Comparison of ENCODE assay signal across 12 cellular contexts in the genomic region with DNA sequence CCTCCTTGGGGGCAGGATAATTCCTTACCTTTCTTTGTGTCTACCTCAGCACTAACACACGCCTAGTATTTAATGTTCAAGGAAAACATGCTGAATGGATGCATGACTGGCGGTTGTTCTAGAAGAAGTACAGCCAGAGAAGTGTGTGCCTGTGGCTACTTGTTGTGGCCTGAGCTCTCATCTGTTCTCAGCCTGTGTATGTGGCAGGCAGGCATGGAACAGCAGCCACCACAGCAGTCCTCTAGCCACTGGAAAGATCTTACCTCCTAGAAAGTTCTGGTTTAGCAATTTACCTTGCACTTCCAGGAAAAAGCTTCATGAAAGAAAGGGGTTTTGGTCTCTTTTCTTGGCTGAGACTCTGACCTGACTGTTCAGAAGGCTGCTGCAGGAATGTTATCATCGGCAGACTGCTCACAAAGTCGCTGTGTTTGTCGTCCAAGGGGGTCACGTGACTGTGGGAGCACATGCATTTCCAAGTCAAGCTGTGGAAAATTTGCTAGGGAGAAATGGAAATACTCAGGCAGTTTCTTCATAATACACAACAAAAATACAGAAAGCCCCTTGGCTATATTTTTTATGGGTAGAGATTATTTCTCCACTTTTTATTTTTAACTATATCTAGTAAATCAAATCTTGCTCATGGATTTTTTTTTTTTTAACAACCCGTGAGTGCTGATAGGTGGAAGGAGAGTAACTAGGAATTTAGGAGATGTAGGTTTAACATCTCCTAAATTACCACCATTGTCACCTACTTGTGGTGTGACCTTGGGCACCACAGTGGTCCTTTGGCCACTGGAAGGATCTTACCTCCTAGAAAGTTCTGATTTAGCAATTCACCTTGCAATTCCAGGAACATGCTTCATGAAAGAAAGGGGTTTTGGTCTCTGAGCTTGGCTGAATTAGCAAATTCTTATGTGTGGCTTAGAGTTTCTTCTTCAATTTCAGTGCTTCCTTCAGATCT.
DNase-seq lines count a peak whose midpoint lies in the region; ATAC-seq, FAIRE-seq and TF ChIP-seq lines count a peak whose summit lies in the region.
"Had no signal": no experiment of that assay in that cellular context is flagged by ENCODE, and none has a peak within 500 bp of the region (broad histone marks: within the 10 kb centered on the region; RNA-seq: fewer than 3 reads in every experiment).

No MANE protein-coding gene starts in this region.

- H3K36me3 ChIP-seq in GM12878 (ENCODE audit: control insufficient read depth in 2 of 2, insufficient read depth in 2 of 2, low read length in 1 of 2) (no peaks in the 10 kb centered on the region), hepatocyte (replicated peaks; ENCODE audit: insufficient read depth, low read depth) (no peaks in the 10 kb centered on the region), neural progenitor cell (no peaks in the 10 kb centered on the region)

- H3K4me3 Mint-ChIP-seq in neural progenitor cell, result no peak overlapping the region
- no peak overlapping the region for H3K4me3 Mint-ChIP-seq in type B pancreatic cell
- H3K4me3 Mint-ChIP-seq: activated T-helper 17 cell treated with anti-CD3 and anti-CD28 coated beads, Interleukin-2, amount 50 U/mL, for 72 hours; effector memory CD8-positive, alpha-beta T cell; stimulated activated naive CD8-positive, alpha-beta T cell treated with anti-CD3 and anti-CD28 coated beads, Interleukin-15, Interleukin-2, amounts not matched to agents 100 ng/mL and 50 ng/mL, for 24 hours had no signal

- TF ChIP-seq RAD21 in GM12878 (IDR thresholded peaks at IDR 0.05; ENCODE audit: insufficient read depth, low read depth, low read length), result no peak

- H3K9me3 ChIP-seq in GM12878 (replicated peaks; ENCODE audit: control insufficient read depth, insufficient read depth, low read length), result no peaks in the 10 kb centered on the region
- H3K9me3 ChIP-seq in hepatocyte (ENCODE audit: low read depth), result no peaks in the 10 kb centered on the region
- no peaks in the 10 kb centered on the region for H3K9me3 ChIP-seq in neural progenitor cell (ENCODE audit: low read depth)

- no peak for TF ChIP-seq POLR2A in GM12878 (IDR thresholded peaks at IDR 0.05; ENCODE audit: low read depth, low read length)

- no peak overlapping the region for H3K27ac ChIP-seq in GM12878 (ENCODE audit: control insufficient read depth, insufficient read depth)
- peak overlapping the region; percentile 79 for H3K27ac ChIP-seq in hepatocyte
- no peak overlapping the region for H3K27ac ChIP-seq in neural progenitor cell

- no TSS peak for BruUV-seq in GM12878 (replicated peaks; lab: Mats Ljungman, UMichigan)

- TF ChIP-seq CTCF in GM12878 (IDR thresholded peaks at IDR 0.05 in 2 of 3, conservative IDR thresholded peaks at IDR 0.05 in 1 of 3; ENCODE audit: control insufficient read depth in 2 of 3, extremely low read depth in 1 of 3, insufficient read depth in 1 of 3, low read depth in 3 of 3, low read length in 3 of 3), result no peak
- TF ChIP-seq CTCF in hepatocyte (IDR thresholded peaks at IDR 0.05; ENCODE audit: poor library complexity), result no peak
- no peak for TF ChIP-seq CTCF in neural progenitor cell (IDR thresholded peaks at IDR 0.05)
- no peak for TF ChIP-seq CTCF in type B pancreatic cell (conservative IDR thresholded peaks at IDR 0.05)

- H3K9me3 Mint-ChIP-seq in neural progenitor cell, result peaks cover 3% of the 10 kb centered on the region
- H3K9me3 Mint-ChIP-seq in type B pancreatic cell, result peaks cover under 1% of the 10 kb centered on the region
- H3K9me3 Mint-ChIP-seq: activated T-helper 17 cell treated with anti-CD3 and anti-CD28 coated beads, Interleukin-2, amount 50 U/mL, for 72 hours; effector memory CD8-positive, alpha-beta T cell; stimulated activated naive CD8-positive, alpha-beta T cell treated with anti-CD3 and anti-CD28 coated beads, Interleukin-15, Interleukin-2, amounts not matched to agents 100 ng/mL and 50 ng/mL, for 24 hours had no signal

- H3K9ac ChIP-seq in GM12878 (ENCODE audit: control insufficient read depth, insufficient read depth, low read length) (no peak overlapping the region), neural progenitor cell (no peak overlapping the region)

- H3K27me3 Mint-ChIP-seq in neural progenitor cell (ENCODE audit: insufficient read depth, low read depth), result no peaks in the 10 kb centered on the region
- no peaks in the 10 kb centered on the region for H3K27me3 Mint-ChIP-seq in type B pancreatic cell

- POLR2A ChIA-PET in HEK293T (lab: Yijun Ruan, JAX), result interaction anchor here (0.5 kb wide), 1 partner anchor 1316 kb away, joined by 3 read pairs; no protein-coding TSS in a partner anchor
- POLR2A ChIA-PET in GM12878 (lab: Charles Lee), result no interaction called here

- ATAC-seq in GM12878 (no peak), HG03378 (IDR thresholded peaks at IDR 0.05; ENCODE audit: unreplicated experiment) (no peak)
- ATAC-seq: activated T-helper 17 cell treated with anti-CD3 and anti-CD28 coated beads, Interleukin-2, amount 50 U/mL, for 72 hours; effector memory CD8-positive, alpha-beta T cell had no signal

- intact Hi-C loops in GM12878 (cut with micrococcal nuclease; ENCODE audit: unreplicated experiment), result no loop called here

- 13% methylated on average over 7 of the region's 7 CpGs for WGBS in GM12878 (ENCODE audit: insufficient coverage, insufficient replicate concordance, low lambda C conversion rate, missing lambda C conversion rate)
- WGBS in hepatocyte (ENCODE audit: low lambda C conversion rate, missing lambda C conversion rate), result 23% methylated on average over 7 of the region's 7 CpGs

- in situ Hi-C loops in GM12878 (cut with MboI), result no loop called here

- CTCF ChIA-PET in HEK293T (lab: Yijun Ruan, JAX), result no interaction called here
- CTCF ChIA-PET in GM12878 (lab: Yijun Ruan, JAX), result interaction anchor here (2.0 to 3.2 kb wide), 2 partner anchors 165 to 172 kb away, joined by 8 to 16 read pairs; no protein-coding TSS in a partner anchor

- FAIRE-seq in GM12878 (lab: Jason Lieb, UNC), result no peak
- FAIRE-seq: TTC549 had no signal

- H2AFZ ChIP-seq in GM12878 (ENCODE audit: control insufficient read depth, low read depth, low read length), result no peak overlapping the region
- H2AFZ ChIP-seq in hepatocyte, result peak overlapping the region; percentile 43
- no peak overlapping the region for H2AFZ ChIP-seq in neural progenitor cell (replicated peaks)

- no peaks in the 10 kb centered on the region for H3K9me2 ChIP-seq in hepatocyte (replicated peaks; ENCODE audit: insufficient read depth)

- H3K27me3 ChIP-seq in GM12878 (replicated peaks in 1 of 2; ENCODE audit: control insufficient read depth in 2 of 2, insufficient read depth in 2 of 2, low read length in 1 of 2), result no peaks in the 10 kb centered on the region; a peak in 1 of 4 replicates
- H3K27me3 ChIP-seq in hepatocyte, result no peaks in the 10 kb centered on the region
- no peaks in the 10 kb centered on the region for H3K27me3 ChIP-seq in neural progenitor cell

- H3K79me2 ChIP-seq in GM12878 (ENCODE audit: control insufficient read depth, insufficient read depth, low read length) (no peaks in the 10 kb centered on the region), hepatocyte (no peaks in the 10 kb centered on the region), neural progenitor cell (ENCODE audit: low read depth) (no peaks in the 10 kb centered on the region)

- H3K4me3 ChIP-seq in GM12878 (no peak overlapping the region), hepatocyte (no peak overlapping the region), neural progenitor cell (no peak overlapping the region)

- no peak for TF ChIP-seq EP300 in GM12878 (IDR thresholded peaks at IDR 0.05; ENCODE audit: borderline replicate concordance in 1 of 2, control insufficient read depth in 1 of 2, low read depth in 2 of 2, low read length in 2 of 2)

- H3K4me1 ChIP-seq in GM12878 (ENCODE audit: control insufficient read depth, insufficient read depth, low read length) (no peaks in the 10 kb centered on the region), hepatocyte (ENCODE audit: insufficient read depth) (peaks cover 5% of the 10 kb centered on the region), neural progenitor cell (no peaks in the 10 kb centered on the region)

- no peak overlapping the region for H3K4me2 ChIP-seq in GM12878 (ENCODE audit: control insufficient read depth, insufficient read depth)
- peak overlapping the region; percentile 34 for H3K4me2 ChIP-seq in hepatocyte
- no peak overlapping the region for H3K4me2 ChIP-seq in neural progenitor cell

- DNase-seq in HEK293T (ENCODE audit: extremely low spot score), result no peak
- DNase-seq in GM12878 (ENCODE audit: low read depth, low spot score), result no peak
- DNase-seq in hepatocyte (ENCODE audit: low spot score), result peak; percentile 82
- peak; percentile 21 for DNase-seq in retina
- DNase-seq in neural progenitor cell (ENCODE audit: low spot score), result no peak
- no peak for DNase-seq in NCI-H226
- no peak for DNase-seq in type B pancreatic cell (ENCODE audit: extremely low spot score, unreplicated experiment)
- DNase-seq: effector memory CD8-positive, alpha-beta T cell had no signal

- no peak overlapping the region for H3K27ac Mint-ChIP-seq in neural progenitor cell
- H3K27ac Mint-ChIP-seq in type B pancreatic cell, result no peak overlapping the region
- H3K27ac Mint-ChIP-seq: activated T-helper 17 cell treated with anti-CD3 and anti-CD28 coated beads, Interleukin-2, amount 50 U/mL, for 72 hours; effector memory CD8-positive, alpha-beta T cell; stimulated activated naive CD8-positive, alpha-beta T cell treated with anti-CD3 and anti-CD28 coated beads, Interleukin-15, Interleukin-2, amounts not matched to agents 100 ng/mL and 50 ng/mL, for 24 hours had no signal

- SMC1A ChIA-PET in GM12878 (lab: Charles Lee; ENCODE audit: uncharacterized antibody, unreplicated experiment), result interaction anchor here (0.5 to 1.4 kb wide), 5 partner anchors 26 to 197 kb away, joined by 3 read pairs; no protein-coding TSS in a partner anchor

- H4K20me1 ChIP-seq in GM12878 (ENCODE audit: control insufficient read depth, insufficient read depth) (no peaks in the 10 kb centered on the region), hepatocyte (ENCODE audit: insufficient read depth, poor library complexity, severe bottlenecking) (no peaks in the 10 kb centered on the region), neural progenitor cell (ENCODE audit: low read depth) (no peaks in the 10 kb centered on the region)

- no peaks in the 10 kb centered on the region for H3K4me1 Mint-ChIP-seq in neural progenitor cell
- peaks cover 31% of the 10 kb centered on the region for H3K4me1 Mint-ChIP-seq in type B pancreatic cell (ENCODE audit: unreplicated experiment)
- H3K4me1 Mint-ChIP-seq: activated T-helper 17 cell treated with anti-CD3 and anti-CD28 coated beads, Interleukin-2, amount 50 U/mL, for 72 hours had no signal

- RAD21 ChIA-PET in GM12878 (lab: Charles Lee; ENCODE audit: unreplicated experiment), result no interaction called here

- no peaks in the 10 kb centered on the region for H3K36me3 Mint-ChIP-seq in neural progenitor cell
- H3K36me3 Mint-ChIP-seq in type B pancreatic cell, result no peaks in the 10 kb centered on the region

- no peaks in the 10 kb centered on the region for H3F3A ChIP-seq in neural progenitor cell (ENCODE audit: low read depth)

TF ChIP-seq in HEK293T, 16 proteins besides CTCF, POLR2A, EP300 and RAD21:
- TF ChIP-seq FOXA1 (IDR thresholded peaks at IDR 0.05) (no peak), SUZ12 (IDR thresholded peaks at IDR 0.05) (no peak), L3MBTL2 (conservative IDR thresholded peaks at IDR 0.05) (peak; percentile 55)
TF ChIP-seq in HEK293T: peak in this region for 1.

TF ChIP-seq in GM12878, 131 proteins besides CTCF, POLR2A, EP300 and RAD21 (continues in another document):
- TF ChIP-seq KAT2A (conservative IDR thresholded peaks at IDR 0.05; ENCODE audit: control insufficient read depth, low read depth, low read length), result no peak

Comparison
In these comparisons a context has a peak if more than half of its experiments do, and no peak if none do; other contexts are left out.
1. DNase-seq: peak in hepatocyte (single experiment) and retina (single experiment); none in HEK293T (single experiment), GM12878 (single experiment), neural progenitor cell (single experiment), NCI-H226 (single experiment) and type B pancreatic cell (single experiment).